Comparison of ENCODE assay signal across 2 cellular contexts in genomic region chr9:4242239-4242638, GRCh38.
TF ChIP-seq lines count a peak whose summit lies in the region.

No MANE protein-coding gene starts in this region.

TF ChIP-seq in GM23338, 12 proteins besides CTCF, POLR2A, EP300 and RAD21 (continued from another document):
- TF ChIP-seq REST (IDR thresholded peaks at IDR 0.05; ENCODE audit: unreplicated experiment) (no peak), ZNF114 (CRISPR knock-in tag; IDR thresholded peaks at IDR 0.05) (no peak), ZNF462 (CRISPR knock-in tag; IDR thresholded peaks at IDR 0.05) (no peak), POLR2AphosphoS5 (IDR thresholded peaks at IDR 0.05; ENCODE audit: low read depth) (no peak), CREB1 (CRISPR knock-in tag; IDR thresholded peaks at IDR 0.05; ENCODE audit: low read depth) (no peak), NANOG (IDR thresholded peaks at IDR 0.05; ENCODE audit: borderline replicate concordance) (no peak), STAT1 (IDR thresholded peaks at IDR 0.05; ENCODE audit: unreplicated experiment) (no peak), EZH2phosphoT487 (IDR thresholded peaks at IDR 0.05; ENCODE audit: unreplicated experiment) (no peak)

TF ChIP-seq in WTC11, 78 proteins besides CTCF, POLR2A, EP300 and RAD21 (continued from another document):
- TF ChIP-seq AFF4 (CRISPR knock-in tag; IDR thresholded peaks at IDR 0.05; ENCODE audit: borderline replicate concordance) (no peak), JAZF1 (CRISPR knock-in tag; IDR thresholded peaks at IDR 0.05) (no peak), E2F1 (CRISPR knock-in tag; IDR thresholded peaks at IDR 0.05) (no peak), ZNF138 (CRISPR knock-in tag; conservative IDR thresholded peaks at IDR 0.05) (no peak), SP1 (CRISPR knock-in tag; conservative IDR thresholded peaks at IDR 0.05) (no peak), PRDM15 (CRISPR knock-in tag; IDR thresholded peaks at IDR 0.05) (no peak), ZNF281 (CRISPR knock-in tag; IDR thresholded peaks at IDR 0.05) (no peak), ESRRA (CRISPR knock-in tag; IDR thresholded peaks at IDR 0.05; ENCODE audit: borderline replicate concordance) (no peak), ZBTB21 (CRISPR knock-in tag; IDR thresholded peaks at IDR 0.05; ENCODE audit: borderline replicate concordance) (no peak), ZNF121 (CRISPR knock-in tag; IDR thresholded peaks at IDR 0.05) (no peak), E2F5 (CRISPR knock-in tag; IDR thresholded peaks at IDR 0.05) (no peak)
